8 cellular contexts compared by ENCODE assay signal in genomic region chr11:65013130-65013691, GRCh38. TPM values are rescaled to one million over a fixed set of nuclear protein-coding genes. Genes with fewer than 3 reads are reported as not detected.
DNase-seq lines count a peak whose midpoint lies in the region; ATAC-seq and TF ChIP-seq lines count a peak whose summit lies in the region.

No MANE protein-coding gene starts in this region.

- H3K4me3 ChIP-seq in mammary epithelial cell (replicated peaks in 1 of 3; ENCODE audit: insufficient read depth in 1 of 3, low read depth in 2 of 3, low read length in 3 of 3): peak overlapping the region; percentile 64 to 85 (median 72)

- WGBS in mammary epithelial cell (ENCODE audit: low coverage, missing lambda C conversion rate): 29% methylated on average over 12 of the region's 14 CpGs

- H3K4me1 ChIP-seq in mammary epithelial cell (ENCODE audit: insufficient read depth, low read length): peaks cover 12% of the 10 kb centered on the region

- peak overlapping the region; percentile 90 for H3K27ac ChIP-seq in mammary epithelial cell (ENCODE audit: insufficient read depth, low read depth, low read length)

- H3K27me3 ChIP-seq in mammary epithelial cell (ENCODE audit: insufficient read depth, low read length): no peaks in the 10 kb centered on the region

- no peak for ATAC-seq in HG03439 (IDR thresholded peaks at IDR 0.05; ENCODE audit: unreplicated experiment)

- no TSS peak for BruUV-seq in mammary epithelial cell (replicated peaks; lab: Mats Ljungman, UMichigan)

- H3K4me2 ChIP-seq in mammary epithelial cell (ENCODE audit: insufficient read depth, low read depth, low read length): peak overlapping the region; percentile 98

- peaks cover 6% of the 10 kb centered on the region for H3K79me2 ChIP-seq in mammary epithelial cell (ENCODE audit: insufficient read depth, low read length)

- CTCF ChIA-PET in mammary epithelial cell (lab: Charles Lee; ENCODE audit: low non-redundant PET): interaction anchor here (0.6 to 1.1 kb wide), 3 partner anchors 9 to 85 kb away, joined by 3 to 4 read pairs (median 3); no protein-coding TSS in a partner anchor

- peak overlapping the region; percentile 99 for H2AFZ ChIP-seq in mammary epithelial cell (ENCODE audit: low read depth, low read length)

- DNase-seq in NCI-H345 (lab: John Stamatoyannopoulos, UW): peak; percentile 89
- DNase-seq in NCI-H345 treated with DMSO at 0.1 percent for 48 hours (lab: John Stamatoyannopoulos, UW; ENCODE audit: unreplicated experiment): no peak
- peak; percentile 93 for DNase-seq in UCSD-AML1 (lab: John Stamatoyannopoulos, UW; ENCODE audit: unreplicated experiment)
- DNase-seq in mammary epithelial cell: no peak
- DNase-seq in islet precursor cell: peak; percentile 94
- peak; percentile 80 to 82 for DNase-seq in stimulated activated CD4-positive, alpha-beta T cell treated with anti-CD3 and anti-CD28 coated beads, Interleukin-1b, Interleukin-23, amount 100 ng/mL, for 1 hour (ENCODE audit: low read depth in 2 of 2)

- intact Hi-C loops in mammary epithelial cell (cut with micrococcal nuclease): loop anchor here (2.0 to 5.0 kb wide), 4 partner anchors 28 to 239 kb away; partner anchors contain the start of genes CAPN1, SAC3D1 and TM7SF2

- H3K36me3 ChIP-seq in mammary epithelial cell (ENCODE audit: insufficient read depth, low read length): peaks cover under 1% of the 10 kb centered on the region

- dilution Hi-C loops in mammary epithelial cell (cut with HindIII; ENCODE audit: low sequenced_read_pairs): no loop called here

- TF ChIP-seq CTCF in mammary epithelial cell (conservative IDR thresholded peaks at IDR 0.05 in 1 of 2, IDR thresholded peaks at IDR 0.05 in 1 of 2; ENCODE audit: extremely low read depth in 1 of 2, insufficient read depth in 1 of 2, low read depth in 1 of 2, low read length in 2 of 2): peak; percentile 68 to 86

- H3K9me3 ChIP-seq in mammary epithelial cell (replicated peaks; ENCODE audit: insufficient read depth, low read length): no peaks in the 10 kb centered on the region

- TF ChIP-seq EP300 in Ishikawa (IDR thresholded peaks at IDR 0.05; ENCODE audit: borderline replicate concordance): no peak

- in situ Hi-C loops in mammary epithelial cell (cut with MboI; ENCODE audit: low sequenced_read_pairs in 2 of 2): no loop called here

- TF ChIP-seq RAD21 in Ishikawa (IDR thresholded peaks at IDR 0.05; ENCODE audit: low read depth): peak; percentile 71

- peak overlapping the region; percentile 95 for H3K9ac ChIP-seq in mammary epithelial cell (ENCODE audit: insufficient read depth, low read length)

- no peaks in the 10 kb centered on the region for H4K20me1 ChIP-seq in mammary epithelial cell (ENCODE audit: insufficient read depth, low read length)

TF ChIP-seq in Ishikawa, 13 proteins besides CTCF, POLR2A, EP300 and RAD21:
- no peak for TF ChIP-seq CEBPB (IDR thresholded peaks at IDR 0.05)
- TF ChIP-seq USF1 (IDR thresholded peaks at IDR 0.05): no peak
- TF ChIP-seq REST (IDR thresholded peaks at IDR 0.05; ENCODE audit: low read depth): no peak
- peak; percentile 6; the same call in 1 of the 2 replicates for TF ChIP-seq TEAD4 (IDR thresholded peaks at IDR 0.05)
- no peak for TF ChIP-seq TAF1 (IDR thresholded peaks at IDR 0.05; ENCODE audit: low read depth)

RNA-seq across cellular contexts. Expression of gene ARL2, which starts 0.7 kb away (rescaled TPM):
- total RNA-seq in mammary epithelial cell: 10 to 100 TPM; 50.3 to 51.2 TPM
- 86.4 TPM for polyA plus RNA-seq in mammary epithelial cell
- 25.2 TPM for polyA minus RNA-seq in mammary epithelial cell

RNA-seq across cellular contexts. Expression of gene SNX15, which starts 14.0 kb away (rescaled TPM):
- total RNA-seq in mammary epithelial cell: 10 to 100 TPM; 12.3 to 19.7 TPM
- polyA plus RNA-seq in mammary epithelial cell: 12.7 TPM
- polyA minus RNA-seq in mammary epithelial cell: 6.7 TPM

RNA-seq across cellular contexts. Expression of gene BATF2, which starts 16.4 kb away (rescaled TPM):
- total RNA-seq in mammary epithelial cell: 1 to 10 TPM; 1.3 to 2.4 TPM
- 0.67 TPM for polyA plus RNA-seq in mammary epithelial cell
- polyA minus RNA-seq in mammary epithelial cell: not detected

RNA-seq across cellular contexts. Expression of gene SAC3D1, which starts 27.8 kb away (rescaled TPM):
- 10 to 100 TPM; 13.2 to 25.1 TPM for total RNA-seq in mammary epithelial cell
- polyA plus RNA-seq in mammary epithelial cell: 24.8 TPM
- polyA minus RNA-seq in mammary epithelial cell: 7.3 TPM

RNA-seq across cellular contexts. Expression of gene MAJIN, which starts 41.3 kb away (rescaled TPM):
- total RNA-seq in mammary epithelial cell: not detected
- not detected for polyA plus RNA-seq in mammary epithelial cell
- not detected for polyA minus RNA-seq in mammary epithelial cell

Comparison
In these comparisons a context has a peak if more than half of its experiments do, and no peak if none do; other contexts are left out.
1. DNase-seq: peak in NCI-H345 (single experiment), UCSD-AML1 (single experiment), islet precursor cell (single experiment) and stimulated activated CD4-positive, alpha-beta T cell treated with anti-CD3 and anti-CD28 coated beads, Interleukin-1b, Interleukin-23, amount 100 ng/mL, for 1 hour (2 of 2); none in NCI-H345 treated with DMSO at 0.1 percent for 48 hours (single experiment) and mammary epithelial cell (single experiment).